In genomic region chr2:234979204-234980167, GRCh38 we compare ENCODE assay signal across 11 cellular contexts. TPM values are rescaled to one million over a fixed set of nuclear protein-coding genes. Genes with fewer than 3 reads are reported as not detected.
DNase-seq lines count a peak whose midpoint lies in the region; ATAC-seq and TF ChIP-seq lines count a peak whose summit lies in the region.
"Had no signal": no experiment of that assay in that cellular context is flagged by ENCODE, and none has a peak within 500 bp of the region (broad histone marks: within the 10 kb centered on the region; RNA-seq: fewer than 3 reads in every experiment).

No MANE protein-coding gene starts in this region.

- H3K9me3 Mint-ChIP-seq in activated T-cell treated with anti-CD3 and anti-CD28 coated beads, Interleukin-2, amount 50 U/mL, for 72 hours, result no peaks in the 10 kb centered on the region
- H3K9me3 Mint-ChIP-seq: activated T-cell treated with anti-CD3 and anti-CD28 coated beads, Interleukin-2, amount 50 U/mL, for 4 hours had no signal

- no peak for TF ChIP-seq RAD21 in liver (IDR thresholded peaks at IDR 0.05)

- H3K27me3 ChIP-seq in breast epithelium, result no peaks in the 10 kb centered on the region
- H3K27me3 ChIP-seq in liver (ENCODE audit: control insufficient read depth in 4 of 4, insufficient read depth in 4 of 4, low read length in 3 of 4), result no peaks in the 10 kb centered on the region
- no peaks in the 10 kb centered on the region for H3K27me3 ChIP-seq in suprapubic skin

- no peak for TF ChIP-seq EP300 in suprapubic skin (IDR thresholded peaks at IDR 0.05)

- H3K4me3 Mint-ChIP-seq in activated T-cell treated with anti-CD3 and anti-CD28 coated beads, Interleukin-2, amount 50 U/mL, for 72 hours, result no peak overlapping the region
- H3K4me3 Mint-ChIP-seq: activated T-cell treated with anti-CD3 and anti-CD28 coated beads, Interleukin-2, amount 50 U/mL, for 4 hours; T-helper 2 cell treated with Interferon-gamma antibody and Interleukin-4, amounts not matched to agents 5 μg/mL and 100 μg/mL, for 36 hours had no signal

- TF ChIP-seq POLR2A in breast epithelium (IDR thresholded peaks at IDR 0.05) (no peak), suprapubic skin (IDR thresholded peaks at IDR 0.05) (no peak)

- H3K27ac Mint-ChIP-seq in activated T-cell treated with anti-CD3 and anti-CD28 coated beads, Interleukin-2, amount 50 U/mL, for 72 hours, result no peak overlapping the region
- H3K27ac Mint-ChIP-seq: T-helper 2 cell treated with Interferon-gamma antibody and Interleukin-4, amounts not matched to agents 5 μg/mL and 100 μg/mL, for 36 hours had no signal

- TF ChIP-seq CTCF in breast epithelium (IDR thresholded peaks at IDR 0.05) (no peak), liver (IDR thresholded peaks at IDR 0.05; ENCODE audit: low read depth, low read length, missing input control) (no peak), suprapubic skin (IDR thresholded peaks at IDR 0.05) (no peak)

- no peaks in the 10 kb centered on the region for H3K36me3 Mint-ChIP-seq in activated T-cell treated with anti-CD3 and anti-CD28 coated beads, Interleukin-2, amount 50 U/mL, for 72 hours (ENCODE audit: insufficient read depth in 2 of 2)

- H3K36me3 ChIP-seq in breast epithelium (no peaks in the 10 kb centered on the region), liver (ENCODE audit: control insufficient read depth in 4 of 4, insufficient read depth in 3 of 4, low read depth in 1 of 4, low read length in 3 of 4) (no peaks in the 10 kb centered on the region), suprapubic skin (no peaks in the 10 kb centered on the region)

- ATAC-seq in activated T-cell treated with anti-CD3 and anti-CD28 coated beads, Interleukin-2, amount 50 U/mL, for 72 hours (replicated peaks in 1 of 2), result no peak
- no peak for ATAC-seq in HG02938 (IDR thresholded peaks at IDR 0.05; ENCODE audit: unreplicated experiment)
- ATAC-seq: activated T-cell treated with anti-CD3 and anti-CD28 coated beads, Interleukin-2, amount 50 U/mL, for 4 hours had no signal

- WGBS in liver, result 77% methylated on average over 9 of the region's 9 CpGs
- 50% methylated on average over 9 of the region's 9 CpGs for WGBS in suprapubic skin

- DNase-seq in NCI-H2196 (lab: John Stamatoyannopoulos, UW; ENCODE audit: unreplicated experiment) (peak; percentile 44), NCI-H2196 treated with DMSO at 0.1 percent for 48 hours (lab: John Stamatoyannopoulos, UW; ENCODE audit: unreplicated experiment) (no peak), breast epithelium (ENCODE audit: low spot score in 2 of 2) (no peak), suprapubic skin (ENCODE audit: low spot score in 2 of 2) (peak in 1 of 2 donors; percentile 78), cerebellar cortex (ENCODE audit: low spot score) (no peak)
- no peak for DNase-seq in activated T-cell treated with anti-CD3 and anti-CD28 coated beads, Interleukin-2, amount 50 U/mL, for 72 hours
- DNase-seq: activated T-cell treated with anti-CD3 and anti-CD28 coated beads, Interleukin-2, amount 50 U/mL, for 4 hours; midbrain had no signal

- H3K27ac ChIP-seq in breast epithelium, result peak overlapping the region; percentile 82 to 89
- peak overlapping the region; percentile 89 to 91 for H3K27ac ChIP-seq in liver (ENCODE audit: low read depth in 1 of 2, low read length in 2 of 2)
- H3K27ac ChIP-seq in suprapubic skin, result peak overlapping the region; percentile 76

- H3K4me1 Mint-ChIP-seq in activated T-cell treated with anti-CD3 and anti-CD28 coated beads, Interleukin-2, amount 50 U/mL, for 72 hours (ENCODE audit: low read depth), result no peaks in the 10 kb centered on the region

- intact Hi-C loops in breast epithelium (cut with DNase I; ENCODE audit: low total_unique reads), result no loop called here

- H3K4me1 ChIP-seq in breast epithelium, result peaks cover 6 to 27% of the 10 kb centered on the region in 2 donors
- H3K4me1 ChIP-seq in liver (ENCODE audit: control insufficient read depth in 4 of 4, insufficient read depth in 4 of 4, low read length in 3 of 4), result peaks cover 24 to 72% (median 53%) of the 10 kb centered on the region in 4 donors
- H3K4me1 ChIP-seq in suprapubic skin, result peaks cover 52% of the 10 kb centered on the region

- no peaks in the 10 kb centered on the region for H3K27me3 Mint-ChIP-seq in activated T-cell treated with anti-CD3 and anti-CD28 coated beads, Interleukin-2, amount 50 U/mL, for 72 hours (ENCODE audit: low read depth)

- H3K9me3 ChIP-seq in breast epithelium, result no peaks in the 10 kb centered on the region
- H3K9me3 ChIP-seq in liver (ENCODE audit: control insufficient read depth in 4 of 4, low read length in 3 of 4), result no peaks in the 10 kb centered on the region
- H3K9me3 ChIP-seq in suprapubic skin, result no peaks in the 10 kb centered on the region

- peak overlapping the region in 2 of 3 donors; percentile 37 to 57 for H3K4me3 ChIP-seq in breast epithelium
- no peak overlapping the region for H3K4me3 ChIP-seq in liver (ENCODE audit: low read depth in 1 of 3, low read length in 3 of 3)
- H3K4me3 ChIP-seq in suprapubic skin, result peak overlapping the region; percentile 28

- peak overlapping the region in 1 of 2 donors; percentile 76 for H3K9ac ChIP-seq in liver (ENCODE audit: low read depth in 1 of 2, low read length in 2 of 2)

TF ChIP-seq in liver, 16 proteins besides CTCF, POLR2A, EP300 and RAD21:
- TF ChIP-seq, protein P1, sequence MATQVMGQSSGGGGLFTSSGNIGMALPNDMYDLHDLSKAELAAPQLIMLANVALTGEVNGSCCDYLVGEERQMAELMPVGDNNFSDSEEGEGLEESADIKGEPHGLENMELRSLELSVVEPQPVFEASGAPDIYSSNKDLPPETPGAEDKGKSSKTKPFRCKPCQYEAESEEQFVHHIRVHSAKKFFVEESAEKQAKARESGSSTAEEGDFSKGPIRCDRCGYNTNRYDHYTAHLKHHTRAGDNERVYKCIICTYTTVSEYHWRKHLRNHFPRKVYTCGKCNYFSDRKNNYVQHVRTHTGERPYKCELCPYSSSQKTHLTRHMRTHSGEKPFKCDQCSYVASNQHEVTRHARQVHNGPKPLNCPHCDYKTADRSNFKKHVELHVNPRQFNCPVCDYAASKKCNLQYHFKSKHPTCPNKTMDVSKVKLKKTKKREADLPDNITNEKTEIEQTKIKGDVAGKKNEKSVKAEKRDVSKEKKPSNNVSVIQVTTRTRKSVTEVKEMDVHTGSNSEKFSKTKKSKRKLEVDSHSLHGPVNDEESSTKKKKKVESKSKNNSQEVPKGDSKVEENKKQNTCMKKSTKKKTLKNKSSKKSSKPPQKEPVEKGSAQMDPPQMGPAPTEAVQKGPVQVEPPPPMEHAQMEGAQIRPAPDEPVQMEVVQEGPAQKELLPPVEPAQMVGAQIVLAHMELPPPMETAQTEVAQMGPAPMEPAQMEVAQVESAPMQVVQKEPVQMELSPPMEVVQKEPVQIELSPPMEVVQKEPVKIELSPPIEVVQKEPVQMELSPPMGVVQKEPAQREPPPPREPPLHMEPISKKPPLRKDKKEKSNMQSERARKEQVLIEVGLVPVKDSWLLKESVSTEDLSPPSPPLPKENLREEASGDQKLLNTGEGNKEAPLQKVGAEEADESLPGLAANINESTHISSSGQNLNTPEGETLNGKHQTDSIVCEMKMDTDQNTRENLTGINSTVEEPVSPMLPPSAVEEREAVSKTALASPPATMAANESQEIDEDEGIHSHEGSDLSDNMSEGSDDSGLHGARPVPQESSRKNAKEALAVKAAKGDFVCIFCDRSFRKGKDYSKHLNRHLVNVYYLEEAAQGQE (IDR thresholded peaks at IDR 0.05), result no peak
- TF ChIP-seq FOXA2 (IDR thresholded peaks at IDR 0.05) (no peak), RXRA (IDR thresholded peaks at IDR 0.05) (no peak), HNF4G (IDR thresholded peaks at IDR 0.05) (no peak)
- TF ChIP-seq, protein P2, sequence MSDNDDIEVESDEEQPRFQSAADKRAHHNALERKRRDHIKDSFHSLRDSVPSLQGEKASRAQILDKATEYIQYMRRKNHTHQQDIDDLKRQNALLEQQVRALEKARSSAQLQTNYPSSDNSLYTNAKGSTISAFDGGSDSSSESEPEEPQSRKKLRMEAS (IDR thresholded peaks at IDR 0.05), result no peak

RNA-seq across cellular contexts. Expression of gene SH3BP4, which starts 27.7 kb away (rescaled TPM):
- total RNA-seq in breast epithelium, result 10 to 100 TPM; 28.5 to 73.6 (median 44.2) TPM
- 10 to 100 TPM in 1 of 2 donors, 1 to 10 TPM in 1; 4.1 to 18.4 TPM for total RNA-seq in liver
- 10 to 100 TPM in 1 of 2 donors, 1 to 10 TPM in 1; 9.2 to 15.3 TPM for polyA plus RNA-seq in liver
- total RNA-seq in suprapubic skin, result 10 to 100 TPM; 38.6 to 82.6 (median 58.6) TPM
- 1 to 10 TPM; 1.5 to 1.6 TPM for total RNA-seq in activated T-cell treated with anti-CD3 and anti-CD28 coated beads, Interleukin-2, amount 50 U/mL, for 72 hours

Comparison
In these comparisons a context has a peak if more than half of its experiments do, and no peak if none do; other contexts are left out.
1. H3K4me3 ChIP-seq: peak in breast epithelium (2 of 3) and suprapubic skin (single experiment); none in liver (0 of 3).
2. Peak in every context shown above with its lines, with median percentiles within 50 percentile points of each other: H3K27ac ChIP-seq.